25 cellular contexts compared by ENCODE assay signal in the genomic region with DNA sequence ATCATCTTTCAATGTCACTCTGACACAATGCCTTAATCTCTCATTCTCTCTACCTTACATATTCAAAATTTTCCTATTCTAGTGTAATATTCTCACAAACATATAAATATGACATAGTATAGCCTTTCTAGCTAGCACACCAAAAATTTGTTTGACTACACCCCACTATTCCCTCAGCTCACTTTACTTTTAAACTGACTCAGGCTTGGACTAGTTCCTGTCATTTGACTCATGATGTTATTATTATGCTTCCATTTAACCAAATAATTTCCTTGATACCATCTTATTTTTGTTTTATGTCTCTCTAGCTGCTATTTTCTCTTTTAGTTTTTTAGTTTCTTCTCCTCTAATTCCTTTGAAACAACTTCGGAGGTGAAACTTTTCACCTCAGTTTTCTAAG.
DNase-seq lines count a peak whose midpoint lies in the region; ATAC-seq, FAIRE-seq and TF ChIP-seq lines count a peak whose summit lies in the region.
"Had no signal": no experiment of that assay in that cellular context is flagged by ENCODE, and none has a peak within 500 bp of the region (broad histone marks: within the 10 kb centered on the region; RNA-seq: fewer than 3 reads in every experiment).

No MANE protein-coding gene starts in this region.

- BruUV-seq in IMR-90 (replicated peaks; lab: Mats Ljungman, UMichigan), result no TSS peak

- peaks cover 4% of the 10 kb centered on the region for H3K4me1 Mint-ChIP-seq in astrocyte (ENCODE audit: low read depth, unreplicated experiment)
- H3K4me1 Mint-ChIP-seq: CD4-positive, alpha-beta memory T cell; H9 had no signal

- H3K36me3 ChIP-seq in IMR-90 (ENCODE audit: control insufficient read depth, insufficient read depth, low read length) (no peaks in the 10 kb centered on the region), astrocyte (ENCODE audit: insufficient read depth, low read length) (no peaks in the 10 kb centered on the region)
- H3K36me3 ChIP-seq: BLaER1, Peyer's patch had no signal

- no CpG with 5 or more reads among the region's 1 CpG for WGBS in IMR-90 (ENCODE audit: extremely low coverage in 2 of 2, insufficient read length in 1 of 2), 2 experiments

- in situ Hi-C loops in IMR-90 (cut with MboI; ENCODE audit: low sequenced_read_pairs), result no loop called here

- H3K18ac ChIP-seq in IMR-90 (ENCODE audit: low read depth, low read length), result no peak overlapping the region

- no peaks in the 10 kb centered on the region for H3K79me2 ChIP-seq in astrocyte (ENCODE audit: insufficient read depth, low read length)

- H3K14ac ChIP-seq in IMR-90 (replicated peaks; ENCODE audit: low read depth, low read length), result no peak overlapping the region

- no peak overlapping the region for H3K27ac Mint-ChIP-seq in astrocyte (ENCODE audit: unreplicated experiment)
- H3K27ac Mint-ChIP-seq: CD4-positive, alpha-beta memory T cell; H9; HFFc6 had no signal

- H3K36me3 Mint-ChIP-seq in astrocyte (ENCODE audit: low read depth, unreplicated experiment), result no peaks in the 10 kb centered on the region
- H3K36me3 Mint-ChIP-seq: CD4-positive, alpha-beta memory T cell had no signal

- ATAC-seq in IMR-90 (ENCODE audit: low read depth) (peak; percentile 79), HG02610 (IDR thresholded peaks at IDR 0.05; ENCODE audit: unreplicated experiment) (no peak)
- ATAC-seq: HepG2 had no signal

- dilution Hi-C loops in IMR-90 (cut with HindIII; ENCODE audit: low sequenced_read_pairs, unreplicated experiment), result no loop called here

- no peak overlapping the region for H3K4ac ChIP-seq in IMR-90 (ENCODE audit: low read depth, low read length)

- TF ChIP-seq RAD21 in IMR-90 (IDR thresholded peaks at IDR 0.05; ENCODE audit: low read length), result no peak

- H3K9me3 Mint-ChIP-seq in astrocyte (ENCODE audit: unreplicated experiment), result peaks cover 4% of the 10 kb centered on the region
- H3K9me3 Mint-ChIP-seq: H9 had no signal

- no peak overlapping the region for H2BK5ac ChIP-seq in IMR-90 (ENCODE audit: low read depth, low read length, poor library complexity, severe bottlenecking)

- no peaks in the 10 kb centered on the region for H3K79me1 ChIP-seq in IMR-90 (ENCODE audit: low read depth in 1 of 2, low read length in 2 of 2)

- intact Hi-C loops in IMR-90 (cut with micrococcal nuclease), result no loop called here

- no peak for FAIRE-seq in astrocyte (lab: Jason Lieb, UNC)
- FAIRE-seq: HepG2 had no signal

- H3K4me3 Mint-ChIP-seq in astrocyte (ENCODE audit: unreplicated experiment), result no peak overlapping the region
- H3K4me3 Mint-ChIP-seq: CD4-positive, alpha-beta memory T cell; H9; HFFc6 had no signal

- H2AK9ac ChIP-seq in IMR-90 (replicated peaks; ENCODE audit: low read depth, low read length, poor library complexity), result no peak overlapping the region

- CTCF ChIA-PET in IMR-90 (lab: Yijun Ruan, JAX), result no interaction called here

- no peak for TF ChIP-seq POLR2A in IMR-90 (IDR thresholded peaks at IDR 0.05; ENCODE audit: low read depth, low read length)

- TF ChIP-seq CTCF in IMR-90 (conservative IDR thresholded peaks at IDR 0.05; ENCODE audit: low read depth, low read length) (no peak), astrocyte (IDR thresholded peaks at IDR 0.05; ENCODE audit: insufficient read depth, low read depth, low read length) (no peak), fibroblast of mammary gland (conservative IDR thresholded peaks at IDR 0.05; ENCODE audit: control insufficient read depth, insufficient read depth, low read depth, low read length) (no peak)

- H2BK120ac ChIP-seq in IMR-90 (ENCODE audit: low read depth, low read length), result no peak overlapping the region

- no peaks in the 10 kb centered on the region for H3K9me1 ChIP-seq in IMR-90 (ENCODE audit: insufficient read depth, low read length)

- no peak overlapping the region for H3K4me3 ChIP-seq in IMR-90 (ENCODE audit: insufficient read depth, low read depth, low read length)
- no peak overlapping the region for H3K4me3 ChIP-seq in astrocyte (ENCODE audit: insufficient read depth, low read depth, low read length)
- no peak overlapping the region for H3K4me3 ChIP-seq in fibroblast of mammary gland (ENCODE audit: control insufficient read depth, low read depth, low read length)
- no peak overlapping the region for H3K4me3 ChIP-seq in skeletal muscle cell (ENCODE audit: low read depth, low read length)
- H3K4me3 ChIP-seq: BLaER1, Peyer's patch had no signal

- H3K9ac ChIP-seq in IMR-90 (ENCODE audit: low read depth, low read length), result no peak overlapping the region
- no peak overlapping the region for H3K9ac ChIP-seq in astrocyte (ENCODE audit: low read length)
- H3K9ac ChIP-seq: BLaER1 had no signal

- H4K5ac ChIP-seq in IMR-90 (ENCODE audit: low read depth, low read length), result no peak overlapping the region

- POLR2A ChIA-PET in IMR-90 (lab: Charles Lee; ENCODE audit: unreplicated experiment), result no interaction called here

- DNase-seq in IMR-90 (peak; percentile 57), astrocyte (ENCODE audit: low read depth) (peak; percentile 3), fibroblast of mammary gland (ENCODE audit: low read depth) (peak; percentile 19), skeletal muscle cell (ENCODE audit: low read depth) (peak; percentile 7), NCI-H2227 treated with DMSO at 0.1 percent for 48 hours (lab: John Stamatoyannopoulos, UW) (no peak), iPS-NIHi7 (ENCODE audit: extremely low spot score) (no peak)
- DNase-seq in activated CD4-positive, alpha-beta T cell treated with anti-CD3 and anti-CD28 coated beads for 1 hour, result no peak
- DNase-seq: Calu3; CD4-positive, alpha-beta memory T cell; DMS153; GF-D8; H9; HFFc6; KG1; NCI-H1092 treated with DMSO at 0.1 percent for 48 hours; NCI-H1436 treated with DMSO at 0.1 percent for 48 hours; NCI-H1930; NCI-H510A treated with DMSO at 0.1 percent for 48 hours; NCI-H748 treated with DMSO at 0.1 percent for 48 hours; NK-92 treated with Interleukin-12 subunit alpha and Interleukin-12 subunit beta, amount 100 ng/mL, for 24 hours; Peyer's patch had no signal

- H2AK5ac ChIP-seq in IMR-90 (ENCODE audit: low read depth, low read length), result no peak overlapping the region

- no peak overlapping the region for H3K56ac ChIP-seq in IMR-90 (ENCODE audit: extremely low read depth, insufficient read depth, low read length)

- H2AFZ ChIP-seq in IMR-90 (replicated peaks; ENCODE audit: low read length, poor library complexity) (no peak overlapping the region), astrocyte (ENCODE audit: low read depth, low read length) (no peak overlapping the region)

- H3K4me1 ChIP-seq in IMR-90 (ENCODE audit: control insufficient read depth, insufficient read depth, low read length) (no peaks in the 10 kb centered on the region), astrocyte (ENCODE audit: insufficient read depth, low read length) (no peaks in the 10 kb centered on the region)
- H3K4me1 ChIP-seq: BLaER1, Peyer's patch had no signal

- H4K8ac ChIP-seq in IMR-90 (ENCODE audit: low read depth in 2 of 2, low read length in 2 of 2), result no peak overlapping the region; a peak in 1 of 4 replicates

- no peak overlapping the region for H2BK15ac ChIP-seq in IMR-90 (ENCODE audit: low read depth, low read length)

- H4K20me1 ChIP-seq in IMR-90 (ENCODE audit: insufficient read depth, low read length) (no peaks in the 10 kb centered on the region), astrocyte (ENCODE audit: insufficient read depth, low read length) (no peaks in the 10 kb centered on the region)
- H4K20me1 ChIP-seq: BLaER1 had no signal

- H3K9me3 ChIP-seq in IMR-90 (ENCODE audit: control insufficient read depth, insufficient read depth, low read length) (no peaks in the 10 kb centered on the region), astrocyte (ENCODE audit: insufficient read depth, low read depth, low read length) (no peaks in the 10 kb centered on the region)
- H3K9me3 ChIP-seq: BLaER1, Peyer's patch had no signal

- no peak overlapping the region for H3K27ac ChIP-seq in IMR-90 (ENCODE audit: insufficient read depth, low read length)
- H3K27ac ChIP-seq in astrocyte (ENCODE audit: low read depth, low read length), result no peak overlapping the region
- H3K27ac ChIP-seq: BLaER1, HL-60, Peyer's patch had no signal

- no peak overlapping the region for H3K23ac ChIP-seq in IMR-90 (ENCODE audit: low read depth, low read length)

- H3K4me2 ChIP-seq in IMR-90 (ENCODE audit: low read depth, low read length), result no peak overlapping the region
- no peak overlapping the region for H3K4me2 ChIP-seq in astrocyte (ENCODE audit: low read length)
- H3K4me2 ChIP-seq: BLaER1 had no signal

- H3K27me3 Mint-ChIP-seq in astrocyte (ENCODE audit: low read depth, unreplicated experiment), result no peaks in the 10 kb centered on the region
- H3K27me3 Mint-ChIP-seq: CD4-positive, alpha-beta memory T cell had no signal

- H3K27me3 ChIP-seq in IMR-90 (ENCODE audit: control insufficient read depth, insufficient read depth, low read length) (no peaks in the 10 kb centered on the region), astrocyte (ENCODE audit: insufficient read depth, low read length) (no peaks in the 10 kb centered on the region)
- H3K27me3 ChIP-seq: BLaER1, Peyer's patch had no signal

- no peak overlapping the region for H4K91ac ChIP-seq in IMR-90 (ENCODE audit: insufficient read depth, low read depth, low read length)

- H2BK20ac ChIP-seq in IMR-90 (ENCODE audit: low read depth, low read length), result no peak overlapping the region

TF ChIP-seq in IMR-90, 13 proteins besides CTCF, POLR2A, EP300 and RAD21:
- TF ChIP-seq NFE2L2 (IDR thresholded peaks at IDR 0.05; ENCODE audit: low read depth, low read length), result no peak
- TF ChIP-seq MAFK (IDR thresholded peaks at IDR 0.05; ENCODE audit: low read depth, low read length), result no peak
- no peak for TF ChIP-seq MAZ (IDR thresholded peaks at IDR 0.05; ENCODE audit: borderline replicate concordance, low read depth, low read length)
- TF ChIP-seq RCOR1 (IDR thresholded peaks at IDR 0.05; ENCODE audit: insufficient replicate concordance, low read length), result no peak
- TF ChIP-seq FOS (IDR thresholded peaks at IDR 0.05; ENCODE audit: low read depth, low read length), result no peak
- no peak for TF ChIP-seq SMC3 (IDR thresholded peaks at IDR 0.05; ENCODE audit: low read depth, low read length)
- no peak for TF ChIP-seq MXI1 (IDR thresholded peaks at IDR 0.05; ENCODE audit: borderline replicate concordance, low read depth, low read length)
TF ChIP-seq in IMR-90: peak in this region for 0.

Comparison
In these comparisons a context has a peak if more than half of its experiments do, and no peak if none do; other contexts are left out.
1. DNase-seq: peak in IMR-90 (single experiment), astrocyte (single experiment), fibroblast of mammary gland (single experiment) and skeletal muscle cell (single experiment); none in NCI-H2227 treated with DMSO at 0.1 percent for 48 hours (single experiment), activated CD4-positive, alpha-beta T cell treated with anti-CD3 and anti-CD28 coated beads for 1 hour (single experiment) and iPS-NIHi7 (single experiment).